In genomic region chr7:86643478-86644281, GRCh38 we compare ENCODE assay signal across 1 cellular context.
TF ChIP-seq lines count a peak whose summit lies in the region.

GRM3 (plus strand) TSS chr7:86643909; CDS start chr7:86765146, 121,237 bp downstream.

TF ChIP-seq in HepG2, 621 proteins besides CTCF, POLR2A, EP300 and RAD21 (continued from another document):
- TF ChIP-seq CEBPZ (IDR thresholded peaks at IDR 0.05; ENCODE audit: low read length) (no peak), E2F1 (CRISPR knock-in tag; IDR thresholded peaks at IDR 0.05) (no peak), ESRRA (CRISPR knock-in tag; IDR thresholded peaks at IDR 0.05; ENCODE audit: low read depth) (no peak), FOXK2 (IDR thresholded peaks at IDR 0.05) (no peak), UBTF (CRISPR knock-in tag; IDR thresholded peaks at IDR 0.05) (no peak), PRDM15 (CRISPR knock-in tag; IDR thresholded peaks at IDR 0.05) (no peak), HOXA3 (CRISPR knock-in tag; IDR thresholded peaks at IDR 0.05) (no peak), POLR2G (IDR thresholded peaks at IDR 0.05; ENCODE audit: low read depth, low read length) (no peak), ZFP36 (IDR thresholded peaks at IDR 0.05; ENCODE audit: borderline replicate concordance, low read depth, low read length, partially characterized antibody) (no peak), DNMT1 (CRISPR knock-in tag; IDR thresholded peaks at IDR 0.05) (no peak), PHB2 (IDR thresholded peaks at IDR 0.05; ENCODE audit: partially characterized antibody) (no peak), LCORL (IDR thresholded peaks at IDR 0.05) (no peak), LCORL (CRISPR knock-in tag; IDR thresholded peaks at IDR 0.05) (no peak), ONECUT2 (CRISPR knock-in tag; IDR thresholded peaks at IDR 0.05) (no peak), ZNF326 (CRISPR knock-in tag; IDR thresholded peaks at IDR 0.05; ENCODE audit: borderline replicate concordance) (no peak)
